In the genomic region with DNA sequence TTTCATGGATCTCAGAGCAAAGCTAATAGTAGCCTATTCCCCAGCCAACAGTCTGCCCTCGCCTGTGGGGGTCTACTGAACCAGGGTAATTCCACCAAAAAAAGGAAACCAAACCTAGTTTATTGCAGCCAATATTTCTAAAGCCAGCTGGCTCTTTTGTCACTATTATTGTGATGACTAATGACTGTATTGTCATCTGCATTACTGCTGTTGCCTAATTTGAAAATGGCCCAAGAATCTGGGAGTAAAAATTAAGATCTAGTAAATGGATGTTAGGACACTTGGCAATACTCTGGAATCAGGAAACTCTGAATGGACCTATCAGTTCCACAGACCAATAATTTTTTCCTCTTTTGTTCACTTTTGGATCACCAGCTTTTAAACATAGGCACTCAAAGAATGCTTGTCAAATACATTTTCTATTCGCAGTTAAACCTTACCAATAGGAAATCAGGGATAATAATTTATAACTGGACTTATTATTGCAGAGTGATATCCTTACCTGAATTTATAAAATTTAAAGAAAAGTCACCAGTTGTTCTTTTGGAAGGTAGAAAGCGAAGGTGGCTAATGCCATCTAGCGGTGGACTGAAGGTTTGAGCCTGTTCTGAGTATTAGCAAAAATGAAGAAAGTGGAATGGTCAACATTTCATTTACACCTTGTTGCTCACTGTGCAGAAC, we compare ENCODE assay signal across 8 cellular contexts.
DNase-seq lines count a peak whose midpoint lies in the region; ATAC-seq and TF ChIP-seq lines count a peak whose summit lies in the region.

No MANE protein-coding gene starts in this region.

- peak; percentile 11 for DNase-seq in activated T-cell treated with anti-CD3 and anti-CD28 coated beads for 24 hours (ENCODE audit: low read depth)
- DNase-seq in activated T-cell treated with anti-CD3 and anti-CD28 coated beads, Interleukin-2, amount 50 U/mL, for 24 hours = no peak
- peak; percentile 39 for DNase-seq in MV-4-11 (lab: John Stamatoyannopoulos, UW)
- peak; percentile 16 for DNase-seq in T1000 (lab: John Stamatoyannopoulos, UW)
- peak in 2 of 3 donors; percentile 7 to 25 for DNase-seq in effector memory CD4-positive, alpha-beta T cell
- DNase-seq in mesothelial cell of epicardium (ENCODE audit: low spot score in 2 of 2, unreplicated experiment in 2 of 2) = peak in 1 of 2 experiments; percentile 37
- DNase-seq in thyroid gland = peak; percentile 48 to 51

- 16 to 24% methylated on average over 4 of the region's 4 CpGs for WGBS in thyroid gland, 2 donors

- H3K27me3 ChIP-seq in effector memory CD4-positive, alpha-beta T cell (replicated peaks; ENCODE audit: control insufficient read depth, insufficient read depth, low read length, poor library complexity, severe bottlenecking) = peaks cover 3% of the 10 kb centered on the region
- H3K27me3 ChIP-seq in thyroid gland = no peaks in the 10 kb centered on the region

- no peak for TF ChIP-seq POLR2A in thyroid gland (IDR thresholded peaks at IDR 0.05)

- H3K27ac Mint-ChIP-seq in activated T-cell treated with anti-CD3 and anti-CD28 coated beads, Interleukin-2, amount 50 U/mL, for 24 hours = no peak overlapping the region
- H3K27ac Mint-ChIP-seq in mesothelial cell of epicardium = no peak overlapping the region

- no peaks in the 10 kb centered on the region for H3K9me3 ChIP-seq in effector memory CD4-positive, alpha-beta T cell (ENCODE audit: control insufficient read depth, low read length)
- H3K9me3 ChIP-seq in thyroid gland = no peaks in the 10 kb centered on the region

- no peaks in the 10 kb centered on the region for H3K36me3 Mint-ChIP-seq in activated T-cell treated with anti-CD3 and anti-CD28 coated beads, Interleukin-2, amount 50 U/mL, for 24 hours (ENCODE audit: low read depth)
- H3K36me3 Mint-ChIP-seq in mesothelial cell of epicardium = no peaks in the 10 kb centered on the region

- no peaks in the 10 kb centered on the region for H3K4me1 ChIP-seq in effector memory CD4-positive, alpha-beta T cell (ENCODE audit: control insufficient read depth, insufficient read depth, low read length, poor library complexity, severe bottlenecking)
- no peaks in the 10 kb centered on the region for H3K4me1 ChIP-seq in thyroid gland

- H3K27me3 Mint-ChIP-seq in activated T-cell treated with anti-CD3 and anti-CD28 coated beads, Interleukin-2, amount 50 U/mL, for 24 hours = peaks cover 19% of the 10 kb centered on the region
- peaks cover 22% of the 10 kb centered on the region for H3K27me3 Mint-ChIP-seq in mesothelial cell of epicardium (ENCODE audit: low read depth)

- H3K27ac ChIP-seq in effector memory CD4-positive, alpha-beta T cell (ENCODE audit: insufficient read depth, low read length, poor library complexity, severe bottlenecking) = no peak overlapping the region
- no peak overlapping the region for H3K27ac ChIP-seq in thyroid gland

- no peak overlapping the region for H3K4me3 Mint-ChIP-seq in activated T-cell treated with anti-CD3 and anti-CD28 coated beads, Interleukin-2, amount 50 U/mL, for 24 hours
- H3K4me3 Mint-ChIP-seq in mesothelial cell of epicardium = no peak overlapping the region

- intact Hi-C loops in thyroid gland (cut with DNase I) = no loop called here

- no peak overlapping the region for H3K4me3 ChIP-seq in effector memory CD4-positive, alpha-beta T cell (ENCODE audit: insufficient read depth, low read depth, low read length, poor library complexity, severe bottlenecking)
- H3K4me3 ChIP-seq in thyroid gland (replicated peaks in 1 of 3) = no peak overlapping the region

- H3K9me3 Mint-ChIP-seq in activated T-cell treated with anti-CD3 and anti-CD28 coated beads, Interleukin-2, amount 50 U/mL, for 24 hours = no peaks in the 10 kb centered on the region
- no peaks in the 10 kb centered on the region for H3K9me3 Mint-ChIP-seq in mesothelial cell of epicardium

- no peaks in the 10 kb centered on the region for H3K36me3 ChIP-seq in effector memory CD4-positive, alpha-beta T cell (ENCODE audit: control insufficient read depth, insufficient read depth, low read length)
- peaks cover 0 to 8% of the 10 kb centered on the region in 2 donors for H3K36me3 ChIP-seq in thyroid gland

- peaks cover 3% of the 10 kb centered on the region for H3K4me1 Mint-ChIP-seq in activated T-cell treated with anti-CD3 and anti-CD28 coated beads, Interleukin-2, amount 50 U/mL, for 24 hours (ENCODE audit: low read depth)
- H3K4me1 Mint-ChIP-seq in mesothelial cell of epicardium = no peaks in the 10 kb centered on the region

- TF ChIP-seq CTCF in mesothelial cell of epicardium (IDR thresholded peaks at IDR 0.05; ENCODE audit: unreplicated experiment) (peak; percentile 68), thyroid gland (IDR thresholded peaks at IDR 0.05) (peak; percentile 74 to 90 (median 83))

- no peak for ATAC-seq in HG03565 (IDR thresholded peaks at IDR 0.05; ENCODE audit: unreplicated experiment)
